ENCODE assay signal across 18 cellular contexts in the genomic region with DNA sequence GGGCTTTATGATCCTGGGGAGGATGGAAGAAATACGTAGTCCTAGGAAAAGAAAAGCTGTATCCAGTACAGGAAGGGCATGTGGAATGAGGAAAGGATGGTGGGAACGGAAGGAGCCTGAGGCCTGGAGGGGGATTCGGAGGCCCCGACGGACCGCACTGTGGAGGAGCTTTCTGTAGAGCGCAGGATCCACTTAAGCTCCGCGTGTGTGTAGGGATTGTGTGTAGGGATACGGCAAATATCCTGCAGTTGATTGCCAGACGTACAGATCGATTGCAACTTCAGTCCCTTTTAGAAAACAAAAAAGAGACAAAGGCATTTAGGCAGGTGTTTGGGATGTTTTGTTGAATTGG. TPM values are rescaled to one million over a fixed set of nuclear protein-coding genes. Genes with fewer than 3 reads are reported as not detected.
DNase-seq lines count a peak whose midpoint lies in the region; ATAC-seq and TF ChIP-seq lines count a peak whose summit lies in the region.
"Had no signal": no experiment of that assay in that cellular context is flagged by ENCODE, and none has a peak within 500 bp of the region (broad histone marks: within the 10 kb centered on the region; RNA-seq: fewer than 3 reads in every experiment).

No MANE protein-coding gene starts in this region.

- no TSS peak for BruUV-seq in HCT116 (replicated peaks; lab: Mats Ljungman, UMichigan)
- no TSS peak for BruUV-seq in Panc1 (replicated peaks; lab: Mats Ljungman, UMichigan)

- H2AFZ ChIP-seq in HCT116 (ENCODE audit: low read depth, low read length, poor library complexity, severe bottlenecking) (peak overlapping the region; percentile 86), osteoblast (ENCODE audit: low read length) (no peak overlapping the region)
- H2AFZ ChIP-seq: GM23338 had no signal

- H3K9me3 ChIP-seq in HCT116 (ENCODE audit: control insufficient read depth in 1 of 2, insufficient read depth in 1 of 2, low read depth in 1 of 2, low read length in 2 of 2) = no peaks in the 10 kb centered on the region
- H3K9me3 ChIP-seq in Panc1 (ENCODE audit: control insufficient read depth, insufficient read depth, low read depth, low read length) = no peaks in the 10 kb centered on the region
- H3K9me3 ChIP-seq in osteoblast (ENCODE audit: low read depth, low read length) = no peaks in the 10 kb centered on the region
- H3K9me3 ChIP-seq in adrenal gland (replicated peaks in 1 of 3) = no peaks in the 10 kb centered on the region

- H3K4me2 ChIP-seq in HCT116 (ENCODE audit: low read length) (peak overlapping the region; percentile 72), osteoblast (ENCODE audit: insufficient read depth, low read length) (no peak overlapping the region)
- H3K4me2 ChIP-seq: BLaER1, GM23338 had no signal

- peak overlapping the region; percentile 41 for H3K9ac ChIP-seq in HCT116 (ENCODE audit: low read length)
- H3K9ac ChIP-seq: BLaER1 had no signal

- RAD21 ChIA-PET in HCT116 (lab: Charles Lee; ENCODE audit: low non-redundant PET in 1 of 2, low total read pairs in 2 of 2, uncharacterized antibody in 2 of 2, unreplicated experiment in 2 of 2) = no interaction called here

- in situ Hi-C loops in Panc1 (cut with HindIII; ENCODE audit: low pct_unique_long_range_greater_than_20kb, low sequenced_read_pairs) = no loop called here

- no peak for ATAC-seq in HCT116
- ATAC-seq in Panc1 = no peak; the same call in 1 of the 2 replicates
- ATAC-seq: GM23338, K562 had no signal

- TF ChIP-seq CTCF in HCT116 (IDR thresholded peaks at IDR 0.05 in 2 of 3, conservative IDR thresholded peaks at IDR 0.05 in 1 of 3; ENCODE audit: borderline replicate concordance in 1 of 3, insufficient read depth in 1 of 3, low read depth in 2 of 3, low read length in 2 of 3) = no peak
- TF ChIP-seq CTCF in Panc1 (IDR thresholded peaks at IDR 0.05) = no peak
- no peak for TF ChIP-seq CTCF in osteoblast (IDR thresholded peaks at IDR 0.05; ENCODE audit: extremely low read depth, low read depth, low read length)
- no peak for TF ChIP-seq CTCF in adrenal gland (IDR thresholded peaks at IDR 0.05)

- no peaks in the 10 kb centered on the region for H3K9me2 ChIP-seq in HCT116 (ENCODE audit: insufficient read depth)

- intact Hi-C loops in HCT116 (cut with micrococcal nuclease) = no loop called here
- intact Hi-C loops in Panc1 (cut with micrococcal nuclease; ENCODE audit: unreplicated experiment) = no loop called here
- intact Hi-C loops in adrenal gland (cut with DNase I) = no loop called here

- WGBS in adrenal gland, 4 donors = 90 to 96% (median 93%) methylated on average over 12 of the region's 12 CpGs

- TF ChIP-seq RAD21 in HCT116 (IDR thresholded peaks at IDR 0.05; ENCODE audit: low read depth) = no peak

- DNase-seq in HCT116 (ENCODE audit: low read depth, low spot score) (no peak), Panc1 (ENCODE audit: low read depth, low spot score) (no peak), epithelial cell of prostate (ENCODE audit: low read depth, low spot score) (no peak), osteoblast (ENCODE audit: insufficient read length, low spot score, missing footprints) (peak; percentile 9), nucleus accumbens (lab: John Stamatoyannopoulos, UW) (no peak), adrenal gland (no peak), NCI-H2029 (lab: John Stamatoyannopoulos, UW) (no peak)
- DNase-seq: ACHN; CD4-positive, alpha-beta T cell; MM.1S; NCI-H1092; NCI-H1436; NCI-H187 treated with DMSO at 0.1 percent for 48 hours; Right ventricle myocardium superior had no signal

- CTCF ChIA-PET in HCT116 (lab: Charles Lee) = no interaction called here
- CTCF ChIA-PET in Panc1 (lab: Charles Lee) = no interaction called here

- H3K36me3 ChIP-seq in HCT116 (ENCODE audit: control insufficient read depth in 1 of 2, insufficient read depth in 2 of 2, low read length in 2 of 2) (no peaks in the 10 kb centered on the region), Panc1 (ENCODE audit: control insufficient read depth, insufficient read depth, low read length) (no peaks in the 10 kb centered on the region), osteoblast (ENCODE audit: insufficient read depth, low read length) (no peaks in the 10 kb centered on the region), adrenal gland (replicated peaks in 1 of 2) (no peaks in the 10 kb centered on the region)
- H3K36me3 ChIP-seq: BLaER1 had no signal

- no peaks in the 10 kb centered on the region for H3K79me2 ChIP-seq in HCT116 (ENCODE audit: insufficient read depth, low read length)
- H3K79me2 ChIP-seq in osteoblast (ENCODE audit: insufficient read depth, low read length) = no peaks in the 10 kb centered on the region

- H3K4me3 ChIP-seq in HCT116 (replicated peaks in 1 of 2; ENCODE audit: low read depth in 1 of 2, low read length in 2 of 2) (peak overlapping the region in 1 of 2 experiments; percentile 43; a peak in 1 of 4 replicates), Panc1 (ENCODE audit: low read depth in 2 of 2, low read length in 2 of 2) (no peak overlapping the region), osteoblast (ENCODE audit: insufficient read depth, low read length) (no peak overlapping the region), adrenal gland (no peak overlapping the region)
- H3K4me3 ChIP-seq: BLaER1, GM23338, K562 had no signal

- POLR2A ChIA-PET in HCT116 (lab: Charles Lee) = no interaction called here
- POLR2A ChIA-PET in Panc1 (lab: Charles Lee) = no interaction called here

- TF ChIP-seq POLR2A in HCT116 (IDR thresholded peaks at IDR 0.05; ENCODE audit: borderline replicate concordance, extremely low read depth, insufficient read depth, insufficient read length) (no peak), adrenal gland (IDR thresholded peaks at IDR 0.05) (no peak)

- H3K27me3 ChIP-seq in HCT116 (ENCODE audit: insufficient read depth, low read length) (no peaks in the 10 kb centered on the region), Panc1 (ENCODE audit: control insufficient read depth, insufficient read depth, low read length) (no peaks in the 10 kb centered on the region), osteoblast (ENCODE audit: insufficient read depth, low read length) (no peaks in the 10 kb centered on the region), adrenal gland (no peaks in the 10 kb centered on the region)
- H3K27me3 ChIP-seq: BLaER1 had no signal

- H3K4me1 ChIP-seq in HCT116 (ENCODE audit: control insufficient read depth in 1 of 2, insufficient read depth in 2 of 2, low read length in 2 of 2) (peaks cover 11 to 26% of the 10 kb centered on the region in 2 experiments; a peak in 3 of 4 replicates), Panc1 (ENCODE audit: control insufficient read depth, insufficient read depth, low read length) (peaks cover 9% of the 10 kb centered on the region; the same call in 1 of the 2 replicates), osteoblast (ENCODE audit: insufficient read depth, low read length) (peaks cover 26% of the 10 kb centered on the region), adrenal gland (replicated peaks in 1 of 2) (no peaks in the 10 kb centered on the region)
- H3K4me1 ChIP-seq: BLaER1 had no signal

- no peaks in the 10 kb centered on the region for H4K20me1 ChIP-seq in HCT116 (ENCODE audit: insufficient read depth)
- no peaks in the 10 kb centered on the region for H4K20me1 ChIP-seq in osteoblast (ENCODE audit: insufficient read depth, low read length)
- H4K20me1 ChIP-seq: BLaER1 had no signal

- H3K27ac ChIP-seq in HCT116 (ENCODE audit: low read depth, low read length) (no peak overlapping the region), Panc1 (ENCODE audit: low read length) (0 out of 2 replicates have a peak overlapping the region, but pooled peaks have one; percentile 11), epithelial cell of prostate (peak overlapping the region; percentile 70), osteoblast (ENCODE audit: low read depth, low read length) (no peak overlapping the region), adrenal gland (no peak overlapping the region)
- H3K27ac ChIP-seq: BLaER1 had no signal

TF ChIP-seq in HCT116, 20 proteins besides CTCF, POLR2A, EP300 and RAD21:
- TF ChIP-seq SRF (IDR thresholded peaks at IDR 0.05; ENCODE audit: low read depth) (no peak), SIN3A (IDR thresholded peaks at IDR 0.05; ENCODE audit: low read depth) (no peak), JUND (IDR thresholded peaks at IDR 0.05) (no peak), POLR2AphosphoS5 (IDR thresholded peaks at IDR 0.05; ENCODE audit: low read depth, low read length) (no peak), FOSL1 (IDR thresholded peaks at IDR 0.05; ENCODE audit: low read depth) (no peak), ELF1 (IDR thresholded peaks at IDR 0.05; ENCODE audit: borderline replicate concordance, low read depth) (no peak)
- TF ChIP-seq, protein P1, sequence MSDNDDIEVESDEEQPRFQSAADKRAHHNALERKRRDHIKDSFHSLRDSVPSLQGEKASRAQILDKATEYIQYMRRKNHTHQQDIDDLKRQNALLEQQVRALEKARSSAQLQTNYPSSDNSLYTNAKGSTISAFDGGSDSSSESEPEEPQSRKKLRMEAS (IDR thresholded peaks at IDR 0.05) = no peak

RNA-seq across cellular contexts. Expression of gene JAG1, which starts 32.6 kb away (rescaled TPM):
- total RNA-seq in HCT116 (2021; ENCODE audit: unreplicated experiment) (31.9 TPM), Panc1 (2021; ENCODE audit: unreplicated experiment) (21.2 TPM), osteoblast (49.2 and 60.1 TPM in 2 replicates), adrenal gland (10 to 100 TPM in 6 of 8 donors, 1 to 10 TPM in 2; 7.9 to 22.0 (median 16.0) TPM)
- polyA plus RNA-seq in HCT116 (2012) = 25.3 and 25.7 TPM in 2 replicates
- polyA plus RNA-seq in Panc1 (2012; ENCODE audit: insufficient read length) = 12.4 TPM
- polyA plus RNA-seq in adrenal gland = 1 to 10 TPM; 6.8 to 8.5 (median 7.9) TPM
- total RNA-seq: G401 had no signal

Comparison
In these comparisons a context has a peak if more than half of its experiments do, and no peak if none do; other contexts are left out.
1. H3K27ac ChIP-seq: peak in Panc1 (single experiment) and epithelial cell of prostate (single experiment); none in HCT116 (single experiment), osteoblast (single experiment) and adrenal gland (0 of 5).